Comparison of ENCODE assay signal across 19 cellular contexts in genomic region chr7:3070908-3071307, GRCh38. TPM values are rescaled to one million over a fixed set of nuclear protein-coding genes. Genes with fewer than 3 reads are reported as not detected.
DNase-seq lines count a peak whose midpoint lies in the region; ATAC-seq, FAIRE-seq and TF ChIP-seq lines count a peak whose summit lies in the region.
"Had no signal": no experiment of that assay in that cellular context is flagged by ENCODE, and none has a peak within 500 bp of the region (broad histone marks: within the 10 kb centered on the region; RNA-seq: fewer than 3 reads in every experiment).

No MANE protein-coding gene starts in this region.

- WGBS in K562 (ENCODE audit: insufficient coverage, low coverage, missing lambda C conversion rate): 4% methylated on average over 4 of the region's 4 CpGs
- 72 to 93% methylated on average over 4 of the region's 4 CpGs for WGBS in heart right ventricle, 2 donors
- WGBS in hepatocyte (ENCODE audit: low lambda C conversion rate, missing lambda C conversion rate): 74% methylated on average over 4 of the region's 4 CpGs

- H2AFZ ChIP-seq in K562 (ENCODE audit: low read depth, low read length) (no peak overlapping the region), hepatocyte (no peak overlapping the region)

- in situ Hi-C loops in K562 (cut with MboI): no loop called here

- H3K36me3 ChIP-seq in CD8-positive, alpha-beta memory T cell (ENCODE audit: insufficient read depth, low read length): no peaks in the 10 kb centered on the region
- H3K36me3 ChIP-seq in K562 (ENCODE audit: control insufficient read depth, insufficient read depth, low read length) (no peaks in the 10 kb centered on the region), heart right ventricle (no peaks in the 10 kb centered on the region), hepatocyte (replicated peaks; ENCODE audit: insufficient read depth, low read depth) (no peaks in the 10 kb centered on the region)
- no peaks in the 10 kb centered on the region for H3K36me3 ChIP-seq in naive thymus-derived CD4-positive, alpha-beta T cell (ENCODE audit: control insufficient read depth in 2 of 3, insufficient read depth in 3 of 3, low read length in 3 of 3)
- H3K36me3 ChIP-seq: BLaER1 treated with 17β-estradiol and CSF1 and Interleukin-3, amounts not matched to agents 10 nM and 100 nM; HAP-1 had no signal

- no peaks in the 10 kb centered on the region for H3K27me3 Mint-ChIP-seq in CD8-positive, alpha-beta memory T cell
- H3K27me3 Mint-ChIP-seq in immature natural killer cell (ENCODE audit: low read depth in 3 of 3): peaks cover 8 to 29% (median 22%) of the 10 kb centered on the region in 3 donors
- no peaks in the 10 kb centered on the region for H3K27me3 Mint-ChIP-seq in natural killer cell treated with Interleukin-12 subunit alpha and Interleukin-12 subunit beta and Interleukin-15 and Interleukin-18, amount 100 ng/mL, for 72 hours
- no peaks in the 10 kb centered on the region for H3K27me3 Mint-ChIP-seq in naive thymus-derived CD4-positive, alpha-beta T cell

- TF ChIP-seq POLR2A in K562 (conservative IDR thresholded peaks at IDR 0.05): no peak

- DNase-seq in CD8-positive, alpha-beta memory T cell: no peak
- no peak for DNase-seq in K562 (ENCODE audit: extremely low read depth in 1 of 4, low spot score in 3 of 4)
- DNase-seq in immature natural killer cell: no peak
- DNase-seq in natural killer cell treated with Interleukin-12 subunit alpha and Interleukin-12 subunit beta and Interleukin-15 and Interleukin-18, amount 100 ng/mL, for 72 hours (ENCODE audit: low spot score): no peak
- DNase-seq in heart right ventricle: no peak
- DNase-seq in activated effector memory CD4-positive, alpha-beta T cell treated with Interleukin-2 at 50 U/mL for 16 hours: no peak
- DNase-seq in naive thymus-derived CD4-positive, alpha-beta T cell: no peak
- no peak for DNase-seq in hepatocyte (ENCODE audit: low spot score)
- DNase-seq: Caco-2, IMR-90, KBM-7 had no signal

- intact Hi-C loops in K562 (cut with micrococcal nuclease): no loop called here
- intact Hi-C loops in heart right ventricle (cut with DNase I): no loop called here
- intact Hi-C loops in naive thymus-derived CD4-positive, alpha-beta T cell (cut with micrococcal nuclease): no loop called here

- H3K4me3 ChIP-seq in CD8-positive, alpha-beta memory T cell (ENCODE audit: low read length): no peak overlapping the region
- H3K4me3 ChIP-seq in K562 (no peak overlapping the region), heart right ventricle (no peak overlapping the region), hepatocyte (no peak overlapping the region)
- H3K4me3 ChIP-seq in naive thymus-derived CD4-positive, alpha-beta T cell (ENCODE audit: low read length): no peak overlapping the region
- H3K4me3 ChIP-seq: BLaER1 treated with 17β-estradiol and CSF1 and Interleukin-3, amounts not matched to agents 10 nM and 100 nM; HAP-1 had no signal

- CTCF ChIA-PET in CD8-positive, alpha-beta memory T cell (lab: Charles Lee): interaction anchor here (1.9 to 4.4 kb wide), 3 partner anchors 20 to 183 kb away, joined by 5 to 29 read pairs (median 24); no protein-coding TSS in a partner anchor
- CTCF ChIA-PET in K562 (lab: Yijun Ruan, JAX; ENCODE audit: low intra/inter-chr PET ratio): no interaction called here
- CTCF ChIA-PET in naive thymus-derived CD4-positive, alpha-beta T cell (lab: Charles Lee): interaction anchor here (0.8 kb wide), 1 partner anchor 21 kb away, joined by 3 read pairs; no protein-coding TSS in a partner anchor

- no peak for TF ChIP-seq RAD21 in K562 (CRISPR knock-in tag; conservative IDR thresholded peaks at IDR 0.05 in 1 of 2, IDR thresholded peaks at IDR 0.05 in 1 of 2)

- no peaks in the 10 kb centered on the region for H3K79me2 ChIP-seq in K562 (ENCODE audit: control insufficient read depth, insufficient read depth, low read length)
- H3K79me2 ChIP-seq in hepatocyte: no peaks in the 10 kb centered on the region

- H3K9me3 Mint-ChIP-seq in CD8-positive, alpha-beta memory T cell: peaks cover 0 to 5% (median 4%) of the 10 kb centered on the region in 5 donors
- H3K9me3 Mint-ChIP-seq in immature natural killer cell: peaks cover 0 to 3% (median 0%) of the 10 kb centered on the region in 6 donors
- peaks cover 11% of the 10 kb centered on the region for H3K9me3 Mint-ChIP-seq in natural killer cell treated with Interleukin-12 subunit alpha and Interleukin-12 subunit beta and Interleukin-15 and Interleukin-18, amount 100 ng/mL, for 72 hours
- peaks cover 7 to 27% (median 14%) of the 10 kb centered on the region in 11 donors for H3K9me3 Mint-ChIP-seq in naive thymus-derived CD4-positive, alpha-beta T cell

- H3K27me3 ChIP-seq in CD8-positive, alpha-beta memory T cell (ENCODE audit: insufficient read depth, low read length, poor library complexity, severe bottlenecking): no peaks in the 10 kb centered on the region
- peaks cover 0 to 23% of the 10 kb centered on the region in 2 experiments; a peak in 3 of 5 replicates for H3K27me3 ChIP-seq in K562 (ENCODE audit: control insufficient read depth in 2 of 2, insufficient read depth in 2 of 2, low read length in 2 of 2)
- peaks cover 0 to 4% (median 0%) of the 10 kb centered on the region in 7 donors for H3K27me3 ChIP-seq in heart right ventricle
- H3K27me3 ChIP-seq in naive thymus-derived CD4-positive, alpha-beta T cell (ENCODE audit: control insufficient read depth in 2 of 2, insufficient read depth in 2 of 2, low read length in 2 of 2): no peaks in the 10 kb centered on the region
- no peaks in the 10 kb centered on the region for H3K27me3 ChIP-seq in hepatocyte

- FAIRE-seq in K562 (lab: Jason Lieb, UNC): no peak
- FAIRE-seq: D721Med, G401.6, GM12891, GM18507 had no signal

- TF ChIP-seq EP300 in K562 (IDR thresholded peaks at IDR 0.05; ENCODE audit: low read length): no peak

- H3K27ac ChIP-seq in CD8-positive, alpha-beta memory T cell (ENCODE audit: low read depth, low read length): no peak overlapping the region
- no peak overlapping the region for H3K27ac ChIP-seq in K562 (ENCODE audit: extremely low read depth, low read depth, low read length)
- H3K27ac ChIP-seq in heart right ventricle: no peak overlapping the region
- H3K27ac ChIP-seq in naive thymus-derived CD4-positive, alpha-beta T cell (ENCODE audit: low read depth, low read length): no peak overlapping the region
- H3K27ac ChIP-seq in hepatocyte: no peak overlapping the region
- H3K27ac ChIP-seq: BLaER1 treated with 17β-estradiol and CSF1 and Interleukin-3, amounts not matched to agents 10 nM and 100 nM; HL-60 had no signal

- peaks cover 0 to 12% (median 3%) of the 10 kb centered on the region in 3 donors for H3K36me3 Mint-ChIP-seq in CD8-positive, alpha-beta memory T cell
- peaks cover 0 to 14% (median 6%) of the 10 kb centered on the region in 3 donors for H3K36me3 Mint-ChIP-seq in immature natural killer cell
- H3K36me3 Mint-ChIP-seq in natural killer cell treated with Interleukin-12 subunit alpha and Interleukin-12 subunit beta and Interleukin-15 and Interleukin-18, amount 100 ng/mL, for 72 hours: peaks cover 17% of the 10 kb centered on the region
- H3K36me3 Mint-ChIP-seq in naive thymus-derived CD4-positive, alpha-beta T cell: peaks cover 0 to 31% (median 9%) of the 10 kb centered on the region in 5 donors

- peaks cover 44% of the 10 kb centered on the region for H3K4me1 ChIP-seq in CD8-positive, alpha-beta memory T cell (ENCODE audit: insufficient read depth, low read length)
- H3K4me1 ChIP-seq in K562 (replicated peaks in 1 of 2; ENCODE audit: control insufficient read depth in 2 of 2, insufficient read depth in 2 of 2, low read length in 2 of 2) (no peaks in the 10 kb centered on the region), heart right ventricle (peaks cover 0 to 4% (median 0%) of the 10 kb centered on the region in 9 donors), hepatocyte (ENCODE audit: insufficient read depth) (no peaks in the 10 kb centered on the region)
- H3K4me1 ChIP-seq in naive thymus-derived CD4-positive, alpha-beta T cell (ENCODE audit: control insufficient read depth in 2 of 2, insufficient read depth in 2 of 2, low read length in 2 of 2): peaks cover 33 to 51% of the 10 kb centered on the region in 2 donors
- H3K4me1 ChIP-seq: Caco-2, HAP-1 had no signal

- no peak for ATAC-seq in K562
- no peak for ATAC-seq in natural killer cell treated with Interleukin-12 subunit alpha and Interleukin-12 subunit beta and Interleukin-15 and Interleukin-18, amount 100 ng/mL, for 72 hours
- no peak for ATAC-seq in heart right ventricle
- ATAC-seq in naive thymus-derived CD4-positive, alpha-beta T cell: no peak

- peaks cover 61 to 66% (median 63%) of the 10 kb centered on the region in 3 donors for H3K4me1 Mint-ChIP-seq in CD8-positive, alpha-beta memory T cell
- peaks cover 81 to 83% of the 10 kb centered on the region in 2 donors for H3K4me1 Mint-ChIP-seq in immature natural killer cell
- peaks cover 60 to 72% of the 10 kb centered on the region in 2 donors for H3K4me1 Mint-ChIP-seq in natural killer cell treated with Interleukin-12 subunit alpha and Interleukin-12 subunit beta and Interleukin-15 and Interleukin-18, amount 100 ng/mL, for 72 hours (ENCODE audit: low read depth in 2 of 2)
- H3K4me1 Mint-ChIP-seq in naive thymus-derived CD4-positive, alpha-beta T cell: peaks cover 39 to 62% (median 53%) of the 10 kb centered on the region in 7 donors

- no peak overlapping the region for H3K9ac ChIP-seq in K562 (ENCODE audit: insufficient read depth in 1 of 2, low read depth in 2 of 2, low read length in 2 of 2)
- H3K9ac ChIP-seq: BLaER1 treated with 17β-estradiol and CSF1 and Interleukin-3, amounts not matched to agents 10 nM and 100 nM had no signal

- no peaks in the 10 kb centered on the region for H3K9me2 ChIP-seq in hepatocyte (replicated peaks; ENCODE audit: insufficient read depth)

- H3K9me1 ChIP-seq in K562 (ENCODE audit: control insufficient read depth, insufficient read depth, low read length): no peaks in the 10 kb centered on the region

- no peak overlapping the region for H3K4me3 Mint-ChIP-seq in CD8-positive, alpha-beta memory T cell
- H3K4me3 Mint-ChIP-seq in immature natural killer cell: peak overlapping the region; percentile 40 to 95 (median 78)
- no peak overlapping the region for H3K4me3 Mint-ChIP-seq in natural killer cell treated with Interleukin-12 subunit alpha and Interleukin-12 subunit beta and Interleukin-15 and Interleukin-18, amount 100 ng/mL, for 72 hours
- H3K4me3 Mint-ChIP-seq in naive thymus-derived CD4-positive, alpha-beta T cell: peak overlapping the region in 1 of 10 donors; percentile 3
- H3K4me3 Mint-ChIP-seq: B cell had no signal

- H3K4me2 ChIP-seq in K562 (ENCODE audit: insufficient read depth, low read length) (no peak overlapping the region), hepatocyte (no peak overlapping the region)

- TF ChIP-seq CTCF in K562 (IDR thresholded peaks at IDR 0.05 in 2 of 3, conservative IDR thresholded peaks at IDR 0.05 in 1 of 3; ENCODE audit: insufficient read depth in 2 of 3, low read depth in 1 of 3, low read length in 3 of 3) (no peak), heart right ventricle (IDR thresholded peaks at IDR 0.05) (no peak), hepatocyte (IDR thresholded peaks at IDR 0.05; ENCODE audit: poor library complexity) (no peak)

- no peaks in the 10 kb centered on the region for H4K20me1 ChIP-seq in K562 (replicated peaks; ENCODE audit: control insufficient read depth, insufficient read depth, low read length)
- H4K20me1 ChIP-seq in hepatocyte (ENCODE audit: insufficient read depth, poor library complexity, severe bottlenecking): no peaks in the 10 kb centered on the region

- H3K9me3 ChIP-seq in CD8-positive, alpha-beta memory T cell (ENCODE audit: low read length): no peaks in the 10 kb centered on the region
- H3K9me3 ChIP-seq in K562 (replicated peaks; ENCODE audit: control insufficient read depth, insufficient read depth, low read depth, low read length) (no peaks in the 10 kb centered on the region), heart right ventricle (peaks cover 0 to 19% (median 1%) of the 10 kb centered on the region in 11 donors), hepatocyte (ENCODE audit: low read depth) (peaks cover 2% of the 10 kb centered on the region)
- H3K9me3 ChIP-seq in naive thymus-derived CD4-positive, alpha-beta T cell (ENCODE audit: control insufficient read depth in 2 of 3, low read length in 3 of 3): peaks cover 0 to 1% (median 0%) of the 10 kb centered on the region in 3 experiments
- H3K9me3 ChIP-seq: HAP-1 had no signal

- BruUV-seq in K562 (replicated peaks; lab: Mats Ljungman, UMichigan): no TSS peak

- POLR2A ChIA-PET in CD8-positive, alpha-beta memory T cell (lab: Charles Lee): interaction anchor here (0.5 kb wide), 1 partner anchor 96 kb away, joined by 3 read pairs; no protein-coding TSS in a partner anchor
- POLR2A ChIA-PET in K562 (lab: Yijun Ruan, JAX): no interaction called here
- POLR2A ChIA-PET in naive thymus-derived CD4-positive, alpha-beta T cell (lab: Charles Lee): interaction anchor here (1.6 kb wide), 1 partner anchor 16 kb away, joined by 4 read pairs; no protein-coding TSS in a partner anchor

- peak overlapping the region in 7 of 8 donors; percentile 29 to 95 (median 82) for H3K27ac Mint-ChIP-seq in CD8-positive, alpha-beta memory T cell
- H3K27ac Mint-ChIP-seq in immature natural killer cell: peak overlapping the region; percentile 95 to 100 (median 98)
- H3K27ac Mint-ChIP-seq in natural killer cell treated with Interleukin-12 subunit alpha and Interleukin-12 subunit beta and Interleukin-15 and Interleukin-18, amount 100 ng/mL, for 72 hours: peak overlapping the region; percentile 66 to 88
- no peak overlapping the region for H3K27ac Mint-ChIP-seq in naive thymus-derived CD4-positive, alpha-beta T cell
- H3K27ac Mint-ChIP-seq: B cell had no signal

RNA-seq across cellular contexts. Expression of gene CARD11, which starts 27.2 kb away (rescaled TPM):
- total RNA-seq in CD8-positive, alpha-beta memory T cell: 10 to 100 TPM; 68.4 to 72.1 TPM
- polyA plus RNA-seq in CD8-positive, alpha-beta memory T cell: 40.9 TPM
- total RNA-seq in K562 (2011; cell fraction: chromatin; rRNA removed; ENCODE audit: low replicate concordance): 18.0 and 32.5 TPM in 2 replicates
- 12.6 and 18.2 TPM in 2 replicates for total RNA-seq in K562 (2011; cell fraction: nucleolus; rRNA removed)
- total RNA-seq in K562 (2011; cell fraction: nucleoplasm; rRNA removed): 11.1 and 11.9 TPM in 2 replicates
- total RNA-seq in K562 (2014; rRNA removed): 5.7 and 6.4 TPM in 2 replicates
- total RNA-seq in K562 (2014; rRNA removed; fragmentation: Illumina TruSeq; extraction: Trizol): 2.4 and 3.1 TPM in 2 replicates
- 4.2 and 4.4 TPM in 2 replicates for total RNA-seq in K562 (2015; rRNA removed; fragmentation: Illumina TruSeq; extraction: Trizol)
- 11.4 and 12.8 TPM in 2 replicates for total RNA-seq in K562 (2021)
- 3.0 and 6.2 TPM in 2 replicates for polyA plus RNA-seq in K562 (2011; rRNA removed)
- polyA plus RNA-seq in K562 (2011; cell fraction: cytosol; rRNA removed): 2.5 and 11.6 TPM in 2 replicates
- 7.6 and 26.3 TPM in 2 replicates for polyA plus RNA-seq in K562 (2011; cell fraction: nucleus; rRNA removed)
- polyA plus RNA-seq in K562 (2012): 10.0 and 16.6 TPM in 2 replicates
- 7.6 and 8.9 TPM in 2 replicates for polyA plus RNA-seq in K562 (2014; fragmentation: Illumina TruSeq; extraction: Trizol)
- under 1 TPM; 0.07 to 0.15 TPM for polyA plus RNA-seq in K562 (2014; fragmentation: Nextera tagmentation; extraction: Ambion mirVana)
- 8.3 and 10.2 TPM in 2 replicates for polyA plus RNA-seq in K562 (2014; rRNA removed)
- polyA minus RNA-seq in K562 (2011; rRNA and poly(A)+ RNA removed): 5.5 and 17.0 TPM in 2 replicates
- polyA minus RNA-seq in K562 (2011; cell fraction: cytosol; rRNA and poly(A)+ RNA removed): 3.8 and 5.0 TPM in 2 replicates
- 3.2 and 9.3 TPM in 2 replicates for polyA minus RNA-seq in K562 (2011; cell fraction: nucleus; rRNA and poly(A)+ RNA removed)
- polyA plus RNA-seq in immature natural killer cell: 10 to 100 TPM in 2 of 3 donors, 1 to 10 TPM in 1; 3.3 to 76.5 (median 18.7) TPM
- 10 to 100 TPM; 79.3 to 80.8 TPM for total RNA-seq in natural killer cell treated with Interleukin-12 subunit alpha and Interleukin-12 subunit beta and Interleukin-15 and Interleukin-18, amount 100 ng/mL, for 72 hours
- 1 to 10 TPM in 1 of 10 donors, under 1 TPM in 8, not detected in 1; 0.21 to 1.7 (median 0.35) TPM for total RNA-seq in heart right ventricle
- under 1 TPM; 0.14 to 0.22 TPM for polyA plus RNA-seq in heart right ventricle
- 100 to 1,000 TPM; 112 to 136 (median 118) TPM for total RNA-seq in naive thymus-derived CD4-positive, alpha-beta T cell
- polyA plus RNA-seq in naive thymus-derived CD4-positive, alpha-beta T cell: 10 to 100 TPM; 13.3 to 44.5 TPM
- 5.3 and 10.9 TPM in 2 replicates for total RNA-seq in hepatocyte
- polyA plus RNA-seq in hepatocyte: 9.2 and 9.6 TPM in 2 replicates

Comparison
In these comparisons a context has a peak if more than half of its experiments do, and no peak if none do; other contexts are left out.
1. H3K27ac Mint-ChIP-seq: peak in CD8-positive, alpha-beta memory T cell (7 of 8), immature natural killer cell (6 of 6) and natural killer cell treated with Interleukin-12 subunit alpha and Interleukin-12 subunit beta and Interleukin-15 and Interleukin-18, amount 100 ng/mL, for 72 hours (2 of 2); none in naive thymus-derived CD4-positive, alpha-beta T cell (0 of 9).
2. H3K4me3 Mint-ChIP-seq: peak in immature natural killer cell (5 of 5); none in CD8-positive, alpha-beta memory T cell (0 of 7) and natural killer cell treated with Interleukin-12 subunit alpha and Interleukin-12 subunit beta and Interleukin-15 and Interleukin-18, amount 100 ng/mL, for 72 hours (single experiment).